ENCODE assay signal across 22 cellular contexts in the genomic region with DNA sequence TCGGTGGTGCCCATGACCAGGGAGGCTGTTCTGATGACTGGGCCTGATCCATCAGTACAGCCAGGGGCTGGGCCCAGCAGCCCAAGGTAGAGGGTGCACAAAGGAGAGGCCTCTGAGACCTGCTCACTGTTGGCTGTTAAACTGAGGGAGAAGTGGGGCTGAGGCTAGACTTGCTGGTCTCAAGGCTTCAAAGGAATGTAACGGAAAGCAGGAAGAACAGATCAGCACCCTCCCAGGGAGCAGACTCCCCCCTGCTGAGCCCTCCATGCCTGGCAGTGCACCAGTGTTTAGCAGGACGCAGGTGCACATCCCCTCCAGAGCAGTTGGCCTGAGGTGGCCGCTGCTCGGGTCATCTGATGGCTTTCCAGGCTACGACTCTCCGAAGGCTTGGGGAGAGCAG.
DNase-seq lines count a peak whose midpoint lies in the region; ATAC-seq and TF ChIP-seq lines count a peak whose summit lies in the region.
"Had no signal": no experiment of that assay in that cellular context is flagged by ENCODE, and none has a peak within 500 bp of the region (broad histone marks: within the 10 kb centered on the region; RNA-seq: fewer than 3 reads in every experiment).

No MANE protein-coding gene starts in this region.

- H2BK120ac ChIP-seq in neuronal stem cell (ENCODE audit: low read depth, low read length) = no peak overlapping the region

- DNase-seq in GM23338 (ENCODE audit: low spot score) = peak; percentile 12
- peak; percentile 38 for DNase-seq in brain pericyte (ENCODE audit: low read depth, low spot score)
- peak; percentile 27 for DNase-seq in iPS-NIHi7 (ENCODE audit: extremely low spot score)
- DNase-seq in neuronal stem cell (ENCODE audit: low spot score) = no peak
- DNase-seq in T-helper 17 cell = no peak
- DNase-seq in effector CD4-positive, alpha-beta T cell = no peak
- DNase-seq in progenitor cell of endocrine pancreas (ENCODE audit: low spot score, unreplicated experiment) = no peak
- DNase-seq: HCEC 1CT, IMR-90, MV-4-11, NCI-H1105 treated with DMSO at 0.1 percent for 48 hours, NCI-H187, NCI-H2227 treated with DMSO at 0.1 percent for 48 hours, NCI-H510A treated with DMSO at 0.1 percent for 48 hours, NCI-H748 treated with DMSO at 0.1 percent for 48 hours, SIG-M5 had no signal

- H3K79me1 ChIP-seq in neuronal stem cell (ENCODE audit: low read depth, low read length) = no peaks in the 10 kb centered on the region

- H3K23ac ChIP-seq in neuronal stem cell (ENCODE audit: low read depth, low read length, poor library complexity) = no peak overlapping the region

- no peaks in the 10 kb centered on the region for H3K79me2 ChIP-seq in GM23338 (replicated peaks; ENCODE audit: insufficient read depth)

- H3K9ac ChIP-seq in neuronal stem cell (ENCODE audit: low read depth, low read length, poor library complexity) = no peak overlapping the region
- H3K9ac ChIP-seq: KMS-11 had no signal

- H2AK5ac ChIP-seq in neuronal stem cell (ENCODE audit: low read depth, low read length) = peak overlapping the region; percentile 8

- no peak overlapping the region for H4K8ac ChIP-seq in neuronal stem cell (ENCODE audit: low read depth, low read length)

- no peak overlapping the region for H2BK12ac ChIP-seq in neuronal stem cell (ENCODE audit: low read length)

- no peaks in the 10 kb centered on the region for H3F3A ChIP-seq in GM23338 (replicated peaks; ENCODE audit: low read depth)

- no peak overlapping the region for H2BK15ac ChIP-seq in neuronal stem cell (ENCODE audit: low read length)

- no peaks in the 10 kb centered on the region for H3K9me3 ChIP-seq in neuronal stem cell (replicated peaks in 1 of 2; ENCODE audit: control insufficient read depth in 2 of 2, insufficient read depth in 1 of 2, low read depth in 1 of 2, low read length in 2 of 2)
- no peaks in the 10 kb centered on the region for H3K9me3 ChIP-seq in T-helper 17 cell (ENCODE audit: control insufficient read depth, low read length, poor library complexity, severe bottlenecking)
- H3K9me3 ChIP-seq: A549 had no signal

- no CpG with 5 or more reads among the region's 7 CpGs for WGBS in neuronal stem cell (ENCODE audit: extremely low coverage in 2 of 2, insufficient read length in 2 of 2, insufficient replicate concordance in 1 of 2), 2 donors

- H2AFZ ChIP-seq in GM23338 = no peak overlapping the region
- H2AFZ ChIP-seq in neuronal stem cell (ENCODE audit: low read length) = no peak overlapping the region

- H4K20me1 ChIP-seq in GM23338 (replicated peaks; ENCODE audit: insufficient read depth) = no peaks in the 10 kb centered on the region

- no peak overlapping the region for H3K27ac ChIP-seq in GM23338 (ENCODE audit: low read depth)
- H3K27ac ChIP-seq in neuronal stem cell (replicated peaks; ENCODE audit: low read length) = no peak overlapping the region
- H3K27ac ChIP-seq: A549, KMS-11 had no signal

- H3K36me3 ChIP-seq in GM23338 (ENCODE audit: insufficient read depth) = no peaks in the 10 kb centered on the region
- no peaks in the 10 kb centered on the region for H3K36me3 ChIP-seq in neuronal stem cell (replicated peaks in 1 of 2; ENCODE audit: control insufficient read depth in 2 of 2, insufficient read depth in 2 of 2, low read length in 2 of 2)

- H3K27me3 Mint-ChIP-seq in GM23338 (ENCODE audit: insufficient read depth, low read depth, poor library complexity) (no peaks in the 10 kb centered on the region), T-helper 17 cell (peaks cover 44% of the 10 kb centered on the region), progenitor cell of endocrine pancreas (no peaks in the 10 kb centered on the region)
- H3K27me3 Mint-ChIP-seq: B cell had no signal

- no peaks in the 10 kb centered on the region for H3K27me3 ChIP-seq in GM23338 (ENCODE audit: insufficient read depth)
- H3K27me3 ChIP-seq in neuronal stem cell (ENCODE audit: control insufficient read depth in 3 of 3, insufficient read depth in 3 of 3, low read depth in 1 of 3, low read length in 3 of 3) = no peaks in the 10 kb centered on the region

- H3K14ac ChIP-seq in neuronal stem cell (ENCODE audit: low read length) = peak overlapping the region; percentile 25

- H3K4me1 ChIP-seq in GM23338 (ENCODE audit: insufficient read depth) (peaks cover 3% of the 10 kb centered on the region; the same call in 1 of the 2 replicates), neuronal stem cell (ENCODE audit: control insufficient read depth in 2 of 2, insufficient read depth in 1 of 2, low read depth in 1 of 2, low read length in 2 of 2) (peaks cover 5 to 8% of the 10 kb centered on the region in 2 donors)
- H3K4me1 ChIP-seq: A549 had no signal

- no peak overlapping the region for H3K4me3 Mint-ChIP-seq in GM23338
- no peak overlapping the region for H3K4me3 Mint-ChIP-seq in T-helper 17 cell
- no peak overlapping the region for H3K4me3 Mint-ChIP-seq in progenitor cell of endocrine pancreas (ENCODE audit: low read depth)
- H3K4me3 Mint-ChIP-seq: B cell, CD14-positive monocyte had no signal

- 0 out of 2 replicates have a peak, but pooled peaks cover 3% of the 10 kb centered on the region for H3K9me2 ChIP-seq in GM23338 (ENCODE audit: insufficient read depth)

- H3K18ac ChIP-seq in neuronal stem cell (ENCODE audit: low read length) = peak overlapping the region; percentile 30

- no peak overlapping the region for H3K4ac ChIP-seq in neuronal stem cell (ENCODE audit: low read length)

- H3K27ac Mint-ChIP-seq in GM23338 = no peak overlapping the region
- H3K27ac Mint-ChIP-seq in T-helper 17 cell = no peak overlapping the region
- no peak overlapping the region for H3K27ac Mint-ChIP-seq in progenitor cell of endocrine pancreas
- H3K27ac Mint-ChIP-seq: B cell had no signal

- H3K9me3 Mint-ChIP-seq in GM23338 = no peaks in the 10 kb centered on the region
- H3K9me3 Mint-ChIP-seq in progenitor cell of endocrine pancreas (ENCODE audit: low read depth) = no peaks in the 10 kb centered on the region

- H3K4me2 ChIP-seq in GM23338 = no peak overlapping the region
- H3K4me2 ChIP-seq in neuronal stem cell (ENCODE audit: insufficient read depth, low read length, poor library complexity, severe bottlenecking) = no peak overlapping the region
- H3K4me2 ChIP-seq: A549, KMS-11 had no signal

- peaks cover 20% of the 10 kb centered on the region for H3K4me1 Mint-ChIP-seq in GM23338
- H3K4me1 Mint-ChIP-seq in T-helper 17 cell = no peaks in the 10 kb centered on the region
- H3K4me1 Mint-ChIP-seq in progenitor cell of endocrine pancreas (ENCODE audit: low read depth) = peaks cover 7% of the 10 kb centered on the region
- H3K4me1 Mint-ChIP-seq: B cell had no signal

- peak; percentile 58 for ATAC-seq in GM23338
- no peak for ATAC-seq in GM21367 (IDR thresholded peaks at IDR 0.05; ENCODE audit: unreplicated experiment)
- no peak for ATAC-seq in T-helper 17 cell
- ATAC-seq: A549, SK-N-SH treated with all-trans-retinoic acid at 6 μM for 48 hours had no signal

- no peak overlapping the region for H3K4me3 ChIP-seq in GM23338
- no peak overlapping the region for H3K4me3 ChIP-seq in neuronal stem cell (ENCODE audit: low read length in 2 of 2)
- H3K4me3 ChIP-seq: A549 had no signal

- no peak overlapping the region for H2BK5ac ChIP-seq in neuronal stem cell (ENCODE audit: low read length)

- TF ChIP-seq CTCF in GM23338 (conservative IDR thresholded peaks at IDR 0.05; ENCODE audit: low read depth in 2 of 2) (no peak), progenitor cell of endocrine pancreas (IDR thresholded peaks at IDR 0.05; ENCODE audit: unreplicated experiment) (no peak)

- no peak overlapping the region for H4K91ac ChIP-seq in neuronal stem cell (ENCODE audit: low read depth, low read length, poor library complexity)

- H3K36me3 Mint-ChIP-seq in GM23338 (ENCODE audit: low read depth) = no peaks in the 10 kb centered on the region
- no peaks in the 10 kb centered on the region for H3K36me3 Mint-ChIP-seq in T-helper 17 cell (ENCODE audit: low read depth)
- H3K36me3 Mint-ChIP-seq in progenitor cell of endocrine pancreas (ENCODE audit: insufficient read depth) = no peaks in the 10 kb centered on the region

Comparison
In these comparisons a context has a peak if more than half of its experiments do, and no peak if none do; other contexts are left out.
1. DNase-seq: peak in GM23338 (single experiment), brain pericyte (single experiment) and iPS-NIHi7 (single experiment); none in neuronal stem cell (single experiment), T-helper 17 cell (0 of 3), effector CD4-positive, alpha-beta T cell (single experiment) and progenitor cell of endocrine pancreas (single experiment).